Comparison of ENCODE assay signal across 9 cellular contexts in the genomic region with DNA sequence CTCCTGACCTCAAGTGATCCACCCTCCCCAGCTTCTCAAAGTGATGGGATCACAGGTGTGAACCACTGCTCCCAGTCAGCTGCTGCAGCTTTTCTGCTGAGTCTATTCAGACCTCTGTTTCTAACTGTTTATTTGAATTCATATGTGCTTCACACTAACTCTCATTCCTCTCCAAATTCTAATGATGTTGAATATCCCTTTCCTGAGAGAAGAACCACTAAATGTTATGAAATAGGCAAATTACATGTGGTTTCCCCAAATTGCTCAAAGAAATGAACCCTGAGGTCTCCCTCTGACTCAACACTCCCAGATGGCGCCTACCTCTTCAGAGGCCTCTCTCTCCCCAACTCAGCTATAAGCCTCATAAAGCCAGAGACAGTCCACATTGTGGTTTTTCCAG.
A peak's percentile ranks its signal among the peaks of the same experiment; 100 is the strongest.
DNase-seq lines count a peak whose midpoint lies in the region; ATAC-seq and TF ChIP-seq lines count a peak whose summit lies in the region.
"Had no signal": no experiment of that assay in that cellular context is flagged by ENCODE, and none has a peak within 500 bp of the region (broad histone marks: within the 10 kb centered on the region; RNA-seq: fewer than 3 reads in every experiment).

No MANE protein-coding gene starts in this region.

- H3K4me1 Mint-ChIP-seq in nephron: peaks cover 39% of the 10 kb centered on the region

- H3K9me3 ChIP-seq in SJCRH30 (replicated peaks): no peaks in the 10 kb centered on the region

- DNase-seq in SJCRH30 (peak; percentile 83 to 93), GM20000 (ENCODE audit: low spot score) (no peak), putamen (ENCODE audit: low spot score) (no peak)
- DNase-seq in activated CD4-positive, CD25-positive, alpha-beta regulatory T cell (lab: John Stamatoyannopoulos, UW): no peak
- DNase-seq: NCI-H2171, trophoblast cell had no signal

- TF ChIP-seq CTCF in nephron (IDR thresholded peaks at IDR 0.05; ENCODE audit: unreplicated experiment in 3 of 3) (no peak), GM20000 (IDR thresholded peaks at IDR 0.05; ENCODE audit: extremely low read depth, missing control alignments) (no peak)

- H3K4me3 Mint-ChIP-seq in nephron: peak overlapping the region in 1 of 3 experiments; percentile 12

- no peak overlapping the region for H3K4me3 ChIP-seq in SJCRH30

- H3K36me3 Mint-ChIP-seq in nephron (ENCODE audit: low read depth): no peaks in the 10 kb centered on the region

- H3K27me3 Mint-ChIP-seq in nephron (ENCODE audit: low read depth): peaks cover 5% of the 10 kb centered on the region

- H3K27me3 ChIP-seq in SJCRH30: no peaks in the 10 kb centered on the region

- no peaks in the 10 kb centered on the region for H3K36me3 ChIP-seq in SJCRH30

- H3K27ac Mint-ChIP-seq in nephron: peak overlapping the region in 2 of 3 experiments; percentile 21 to 59

- H3K27ac ChIP-seq in SJCRH30: peak overlapping the region; percentile 84

- H3K4me1 ChIP-seq in SJCRH30: peaks cover 63% of the 10 kb centered on the region

- H3K9me3 Mint-ChIP-seq in nephron: no peaks in the 10 kb centered on the region

- peak; percentile 61 for ATAC-seq in GM18868 (IDR thresholded peaks at IDR 0.05; ENCODE audit: unreplicated experiment)
- peak; percentile 63 for ATAC-seq in HG02981 (IDR thresholded peaks at IDR 0.05; ENCODE audit: unreplicated experiment)

Comparison
In these comparisons a context has a peak if more than half of its experiments do, and no peak if none do; other contexts are left out.
1. DNase-seq: peak in SJCRH30 (2 of 2); none in activated CD4-positive, CD25-positive, alpha-beta regulatory T cell (0 of 4), GM20000 (single experiment) and putamen (single experiment).